ENCODE assay signal across 11 cellular contexts in genomic region chr15:28955160-28955502, GRCh38.
DNase-seq lines count a peak whose midpoint lies in the region; ATAC-seq and TF ChIP-seq lines count a peak whose summit lies in the region.
"Had no signal": no experiment of that assay in that cellular context is flagged by ENCODE, and none has a peak within 500 bp of the region (broad histone marks: within the 10 kb centered on the region; RNA-seq: fewer than 3 reads in every experiment).

No MANE protein-coding gene starts in this region.

- peak; percentile 57 for ATAC-seq in CD8-positive, alpha-beta T cell
- ATAC-seq in GM19035 (IDR thresholded peaks at IDR 0.05; ENCODE audit: unreplicated experiment) = no peak
- ATAC-seq in GM19328 (IDR thresholded peaks at IDR 0.05; ENCODE audit: unreplicated experiment) = no peak
- ATAC-seq in GM18520 (IDR thresholded peaks at IDR 0.05; ENCODE audit: unreplicated experiment) = no peak

- peak in 2 of 7 experiments; percentile 39 to 62 for DNase-seq in CD8-positive, alpha-beta T cell
- DNase-seq in H9 = peak; percentile 11
- peak; percentile 50 for DNase-seq in OCI-LY7 (ENCODE audit: low spot score)
- DNase-seq in fibroblast of peridontal ligament (ENCODE audit: extremely low read depth) = peak; percentile 34
- DNase-seq in uterus = no peak

- no peaks in the 10 kb centered on the region for H3K27me3 ChIP-seq in CD8-positive, alpha-beta T cell (ENCODE audit: insufficient read depth, low read length)
- H3K27me3 ChIP-seq in H9 (ENCODE audit: insufficient read depth, low read length) = no peaks in the 10 kb centered on the region
- H3K27me3 ChIP-seq in uterus = no peaks in the 10 kb centered on the region
- H3K27me3 ChIP-seq: ovary had no signal

- no peak for TF ChIP-seq CTCF in CD8-positive, alpha-beta T cell (IDR thresholded peaks at IDR 0.05)
- TF ChIP-seq CTCF in H9 (conservative IDR thresholded peaks at IDR 0.05) (no peak), OCI-LY7 (conservative IDR thresholded peaks at IDR 0.05; ENCODE audit: low read length) (no peak), uterus (IDR thresholded peaks at IDR 0.05) (no peak)

- H3K4me1 ChIP-seq in CD8-positive, alpha-beta T cell (ENCODE audit: insufficient read depth, low read length) = peaks cover 78% of the 10 kb centered on the region
- H3K4me1 ChIP-seq in H9 (ENCODE audit: insufficient read depth, low read length) (peaks cover 7% of the 10 kb centered on the region; the same call in 1 of the 2 replicates), OCI-LY7 (ENCODE audit: insufficient read depth, low read length, poor library complexity, severe bottlenecking) (peaks cover 12% of the 10 kb centered on the region), uterus (no peaks in the 10 kb centered on the region)

- CTCF ChIA-PET in CD8-positive, alpha-beta T cell (lab: Charles Lee) = interaction anchor here (0.8 to 3.4 kb wide), 5 partner anchors 13 to 50 kb away, joined by 3 to 15 read pairs (median 3); no protein-coding TSS in a partner anchor
- CTCF ChIA-PET in OCI-LY7 (lab: Charles Lee; ENCODE audit: unreplicated experiment) = interaction anchor here (0.6 kb wide), 1 partner anchor 42 kb away, joined by 3 read pairs; no protein-coding TSS in a partner anchor

- peaks cover 71% of the 10 kb centered on the region for H3K4me1 Mint-ChIP-seq in CD8-positive, alpha-beta T cell (ENCODE audit: low read depth)
- H3K4me1 Mint-ChIP-seq in H9 = peaks cover 22 to 25% of the 10 kb centered on the region in 2 experiments

- no peak overlapping the region for H3K14ac ChIP-seq in H9 (ENCODE audit: insufficient read depth, low read length)

- H3K36me3 Mint-ChIP-seq in CD8-positive, alpha-beta T cell = peaks cover 15% of the 10 kb centered on the region
- no peaks in the 10 kb centered on the region; a peak in 2 of 7 replicates for H3K36me3 Mint-ChIP-seq in H9 (ENCODE audit: insufficient read depth in 1 of 3, low read depth in 3 of 3)

- WGBS in H9 (ENCODE audit: extremely low coverage, insufficient read length, low lambda C conversion rate) = no CpG with 5 or more reads among the region's 4 CpGs

- H3K27ac ChIP-seq in CD8-positive, alpha-beta T cell (ENCODE audit: low read depth, low read length) = peak overlapping the region; percentile 31
- H3K27ac ChIP-seq in H9 (ENCODE audit: insufficient read length, low read depth, low read length) (no peak overlapping the region), OCI-LY7 (ENCODE audit: low read depth, low read length, poor library complexity, severe bottlenecking) (no peak overlapping the region), uterus (no peak overlapping the region)
- H3K27ac ChIP-seq: ovary, RWPE1 had no signal

- no peaks in the 10 kb centered on the region for H3K36me3 ChIP-seq in CD8-positive, alpha-beta T cell (ENCODE audit: insufficient read depth, low read length)
- H3K36me3 ChIP-seq in OCI-LY7 (ENCODE audit: insufficient read depth, low read length) (no peaks in the 10 kb centered on the region), uterus (no peaks in the 10 kb centered on the region)
- H3K36me3 ChIP-seq: ovary had no signal

- H4K5ac ChIP-seq in H9 (ENCODE audit: insufficient read length, low read depth, low read length) = no peak overlapping the region

- no peaks in the 10 kb centered on the region for H3K23me2 ChIP-seq in H9 (ENCODE audit: insufficient read length, low read depth, low read length, poor library complexity, severe bottlenecking)

- H3K18ac ChIP-seq in H9 (ENCODE audit: insufficient read length, low read depth, low read length) = no peak overlapping the region

- H4K20me1 ChIP-seq in H9 (ENCODE audit: control insufficient read depth, insufficient read depth, insufficient read length) (no peaks in the 10 kb centered on the region), OCI-LY7 (ENCODE audit: insufficient read depth, low read length) (no peaks in the 10 kb centered on the region)

- H3K9me3 Mint-ChIP-seq in CD8-positive, alpha-beta T cell = no peaks in the 10 kb centered on the region
- H3K9me3 Mint-ChIP-seq in H9 = no peaks in the 10 kb centered on the region
- H3K9me3 Mint-ChIP-seq: dendritic cell treated with granulocyte-macrophage colony-stimulating factor and Interleukin-4, amounts not matched to agents 40 ng/mL and 50 ng/mL, for 4 days had no signal

- no peak overlapping the region for H3K9ac ChIP-seq in H9 (ENCODE audit: extremely low read depth, insufficient read length, low read length)

- H3K4me3 ChIP-seq in CD8-positive, alpha-beta T cell (ENCODE audit: low read depth, low read length) = no peak overlapping the region
- no peak overlapping the region for H3K4me3 ChIP-seq in OCI-LY7 (ENCODE audit: low read depth, low read length, poor library complexity, severe bottlenecking)
- no peak overlapping the region for H3K4me3 ChIP-seq in uterus
- H3K4me3 ChIP-seq: ovary had no signal

- peak overlapping the region; percentile 72 for H3K4me3 Mint-ChIP-seq in CD8-positive, alpha-beta T cell
- H3K4me3 Mint-ChIP-seq in H9 = no peak overlapping the region
- H3K4me3 Mint-ChIP-seq: dendritic cell treated with granulocyte-macrophage colony-stimulating factor and Interleukin-4, amounts not matched to agents 40 ng/mL and 50 ng/mL, for 4 days had no signal

- H4K8ac ChIP-seq in H9 (replicated peaks; ENCODE audit: insufficient read length, low read depth, low read length) = no peak overlapping the region

- no peak overlapping the region for H3K56ac ChIP-seq in H9 (ENCODE audit: insufficient read length, low read depth, low read length)

- H3K9me3 ChIP-seq in CD8-positive, alpha-beta T cell (ENCODE audit: low read length) = no peaks in the 10 kb centered on the region
- H3K9me3 ChIP-seq in H9 (ENCODE audit: control insufficient read depth, low read depth, low read length) = no peaks in the 10 kb centered on the region
- no peaks in the 10 kb centered on the region for H3K9me3 ChIP-seq in OCI-LY7 (ENCODE audit: low read length)
- H3K9me3 ChIP-seq in uterus = no peaks in the 10 kb centered on the region
- H3K9me3 ChIP-seq: ovary had no signal

- H3K4me2 ChIP-seq in H9 (ENCODE audit: insufficient read depth, insufficient read length, low read length) = no peak overlapping the region
- 0 out of 2 replicates have a peak overlapping the region, but pooled peaks have one; percentile 0 for H3K4me2 ChIP-seq in OCI-LY7 (ENCODE audit: low read length)

- H3K79me2 ChIP-seq in H9 (ENCODE audit: insufficient read depth, low read length) (no peaks in the 10 kb centered on the region), OCI-LY7 (ENCODE audit: insufficient read depth, low read depth, low read length) (no peaks in the 10 kb centered on the region)

- H3K79me1 ChIP-seq in H9 (ENCODE audit: insufficient read depth, low read depth, low read length, poor library complexity, severe bottlenecking) = no peaks in the 10 kb centered on the region

- no peak overlapping the region for H3K23ac ChIP-seq in H9 (ENCODE audit: insufficient read length, low read depth, low read length)

- no peak overlapping the region for H2BK120ac ChIP-seq in H9 (ENCODE audit: low read depth, low read length, poor library complexity, severe bottlenecking)

- peak overlapping the region; percentile 96 for H3K27ac Mint-ChIP-seq in CD8-positive, alpha-beta T cell
- H3K27ac Mint-ChIP-seq in H9 = 0 out of 7 replicates have a peak overlapping the region, but pooled peaks of 1 of the 3 experiments have one; percentile 42
- H3K27ac Mint-ChIP-seq: dendritic cell treated with granulocyte-macrophage colony-stimulating factor and Interleukin-4, amounts not matched to agents 40 ng/mL and 50 ng/mL, for 4 days had no signal

- no peaks in the 10 kb centered on the region for H3K9me2 ChIP-seq in OCI-LY7 (ENCODE audit: insufficient read depth, low read length)

- H2AFZ ChIP-seq in H9 (ENCODE audit: low read length) = no peak overlapping the region
- peak overlapping the region; percentile 21; the same call in 1 of the 2 replicates for H2AFZ ChIP-seq in OCI-LY7 (ENCODE audit: low read length)

- no peak for TF ChIP-seq POLR2A in uterus (IDR thresholded peaks at IDR 0.05)

- no TSS peak for BruUV-seq in OCI-LY7 (replicated peaks; lab: Mats Ljungman, UMichigan)

- no peak overlapping the region for H3K4ac ChIP-seq in H9 (ENCODE audit: low read depth, low read length)

- no peak overlapping the region for H2BK15ac ChIP-seq in H9 (ENCODE audit: low read depth, low read length)

- no peak overlapping the region for H2BK12ac ChIP-seq in H9 (ENCODE audit: insufficient read length, low read depth, low read length)

- H2BK5ac ChIP-seq in H9 (ENCODE audit: insufficient read length, low read length) = no peak overlapping the region

- H4K91ac ChIP-seq in H9 (ENCODE audit: insufficient read length, low read depth, low read length) = no peak overlapping the region

- H2AK5ac ChIP-seq in H9 (ENCODE audit: insufficient read length, low read length) = no peak overlapping the region

- no peak overlapping the region for H3T11ph ChIP-seq in H9 (ENCODE audit: low read length)

- POLR2A ChIA-PET in CD8-positive, alpha-beta T cell (lab: Charles Lee) = interaction anchor here (0.7 to 2.0 kb wide), 7 partner anchors 12 to 74 kb away, joined by 3 to 5 read pairs (median 4); partner anchors contain the start of gene APBA2
- POLR2A ChIA-PET in OCI-LY7 (lab: Charles Lee) = interaction anchor here (1.6 kb wide), 1 partner anchor 16 kb away, joined by 3 read pairs; no protein-coding TSS in a partner anchor

- no peak overlapping the region for H2BK20ac ChIP-seq in H9 (ENCODE audit: low read depth, low read length, poor library complexity, severe bottlenecking)

- no peaks in the 10 kb centered on the region for H3K27me3 Mint-ChIP-seq in CD8-positive, alpha-beta T cell (ENCODE audit: low read depth)
- no peaks in the 10 kb centered on the region; the same call in 1 of the 2 replicates for H3K27me3 Mint-ChIP-seq in H9 (ENCODE audit: low read depth)

- intact Hi-C loops in CD8-positive, alpha-beta T cell (cut with DNase I, micrococcal nuclease) = loop anchor here in 1 of 2 experiments (2.0 kb wide), 1 partner anchor 16 kb away; no protein-coding TSS in a partner anchor
- intact Hi-C loops in OCI-LY7 (cut with micrococcal nuclease; ENCODE audit: unreplicated experiment) (no loop called here), uterus (cut with DNase I; ENCODE audit: low total_unique reads) (no loop called here)

Comparison
In these comparisons a context has a peak if more than half of its experiments do, and no peak if none do; other contexts are left out.
1. DNase-seq: peak in H9 (single experiment), OCI-LY7 (single experiment) and fibroblast of peridontal ligament (single experiment); none in uterus (0 of 2).